Comparison of ENCODE assay signal across 28 cellular contexts in the genomic region with DNA sequence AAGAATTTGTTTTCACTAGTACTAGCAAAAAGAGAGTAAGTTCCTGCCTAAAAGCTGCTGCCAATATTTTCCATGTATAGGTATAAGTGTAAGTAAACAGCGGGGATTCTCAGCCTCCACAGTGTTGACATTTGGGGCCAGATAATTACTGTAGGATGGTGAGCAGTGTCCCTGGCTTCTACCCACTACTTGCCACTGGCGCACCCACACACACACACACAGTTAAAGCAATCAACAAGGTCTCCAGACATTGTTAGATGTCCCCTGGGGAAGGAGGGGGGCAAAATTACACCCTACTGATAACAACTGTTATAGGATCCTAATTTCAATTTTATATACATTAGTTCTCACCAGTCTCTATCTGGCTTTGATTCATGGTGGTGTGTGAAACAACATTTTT.
"Had no signal": no experiment of that assay in that cellular context is flagged by ENCODE, and none has a peak within 500 bp of the region (broad histone marks: within the 10 kb centered on the region; RNA-seq: fewer than 3 reads in every experiment).

No MANE protein-coding gene starts in this region.

- H3K4me3 ChIP-seq: coronary artery, esophagus muscularis mucosa, gastrocnemius medialis, heart left ventricle had no signal

- H3K27ac ChIP-seq: brain microvascular endothelial cell, coronary artery, esophagus muscularis mucosa, foreskin keratinocyte, gastrocnemius medialis, heart left ventricle, WERI-Rb-1 had no signal

- H3K9me3 ChIP-seq: esophagus muscularis mucosa, gastrocnemius medialis, heart left ventricle had no signal

- H3K27me3 ChIP-seq: brain microvascular endothelial cell, esophagus muscularis mucosa, gastrocnemius medialis, heart left ventricle had no signal

- DNase-seq: activated B cell treated with CpG ODN at 0.5 μM for 24 hours; activated CD4-positive, alpha-beta T cell treated with anti-CD3 and anti-CD28 coated beads for 48 hours; activated CD4-positive, alpha-beta T cell treated with anti-CD3 and anti-CD28 coated beads, Interleukin-2, amount 50 U/mL, for 1 hour; activated CD4-positive, alpha-beta T cell treated with anti-CD3 and anti-CD28 coated beads, Interleukin-2, amount 50 U/mL, for 48 hours; activated CD8-positive, alpha-beta memory T cell treated with anti-CD3 and anti-CD28 coated beads for 24 hours; activated CD8-positive, alpha-beta T cell treated with anti-CD3 and anti-CD28 coated beads for 36 hours; activated effector memory CD4-positive, alpha-beta T cell treated with Interleukin-2 at 50 U/mL for 16 hours; activated gamma-delta T cell treated with Interleukin-2 at 50 U/mL for 16 hours; activated naive CD4-positive, alpha-beta T cell treated with anti-CD3 and anti-CD28 coated beads, Interleukin-2, amount 50 U/mL, for 16 hours; activated naive CD4-positive, alpha-beta T cell treated with Interleukin-2 at 50 U/mL for 16 hours; activated T-cell treated with anti-CD3 and anti-CD28 coated beads, Interleukin-2, amount 50 U/mL, for 4 hours; amniotic stem cell; anterior cingulate cortex; brain microvascular endothelial cell; dermis blood vessel endothelial cell; effector CD4-positive, alpha-beta T cell; effector memory CD8-positive, alpha-beta T cell; erythroblast; foreskin keratinocyte; gastrocnemius medialis; glutamatergic neuron; heart left ventricle; T1000; WERI-Rb-1 had no signal

- H3K36me3 ChIP-seq: brain microvascular endothelial cell, esophagus muscularis mucosa, gastrocnemius medialis, heart left ventricle, WERI-Rb-1 had no signal

- ATAC-seq: activated CD4-positive, CD25-positive, alpha-beta regulatory T cell treated with anti-CD3 and anti-CD28 coated beads, Interleukin-2, amount 50 U/mL, for 24 hours; activated CD8-positive, alpha-beta T cell treated with anti-CD3 and anti-CD28 coated beads for 36 hours; activated T-cell treated with anti-CD3 and anti-CD28 coated beads, Interleukin-2, amount 50 U/mL, for 4 hours; activated T-helper 17 cell treated with anti-CD3 and anti-CD28 coated beads, Interleukin-2, amount 50 U/mL, for 72 hours; effector memory CD8-positive, alpha-beta T cell; foreskin keratinocyte; gastrocnemius medialis; heart left ventricle had no signal
